28 cellular contexts compared by ENCODE assay signal in genomic region chr4:159722918-159723317, GRCh38.
"Had no signal": no experiment of that assay in that cellular context is flagged by ENCODE, and none has a peak within 500 bp of the region (broad histone marks: within the 10 kb centered on the region; RNA-seq: fewer than 3 reads in every experiment).

No MANE protein-coding gene starts in this region.

- H3K4me1 ChIP-seq: stomach, suprapubic skin, testis, thyroid gland, tibial artery, tibial nerve, transverse colon, upper lobe of left lung, upper lobe of right lung, uterus, vagina had no signal

- H3K27ac ChIP-seq: stomach, suprapubic skin, testis, thoracic aorta, thyroid gland, tibial artery, tibial nerve, transverse colon, upper lobe of left lung, upper lobe of right lung, uterus, vagina had no signal

- DNase-seq: stimulated activated CD4-positive, alpha-beta T cell treated with anti-CD3 and anti-CD28 coated beads, Interleukin-2, amount 100 ng/mL, for 24 hours; stimulated activated CD4-positive, alpha-beta T cell treated with anti-CD3 and anti-CD28 coated beads, Interleukin-2, amount 100 ng/mL, for 48 hours; stimulated activated CD4-positive, alpha-beta T cell treated with anti-CD3 and anti-CD28 coated beads, Interleukin-4, amount 100 ng/mL, for 1 hour; stimulated activated CD4-positive, alpha-beta T cell treated with anti-CD3 and anti-CD28 coated beads, Interleukin-4, amount 100 ng/mL, for 24 hours; stimulated activated CD4-positive, alpha-beta T cell treated with anti-CD3 and anti-CD28 coated beads, Interleukin-4, amount 100 ng/mL, for 4 hours; stimulated activated CD8-positive, alpha-beta memory T cell treated with anti-CD3 and anti-CD28 coated beads, Interleukin-4, amount 100 ng/mL, for 48 hours; stimulated activated naive B cell treated with anti-CD40 and anti-IgM and Interleukin-4, amounts not matched to agents 10 μg/mL and 1 μg/mL and 100 μg/mL, for 72 hours; stimulated activated naive CD4-positive, alpha-beta T cell; stimulated activated naive CD4-positive, alpha-beta T cell treated with Interleukin-2 at 50 U/mL for 16 hours; stimulated activated naive CD8-positive, alpha-beta T cell treated with anti-CD3 and anti-CD28 coated beads, Interleukin-15, Interleukin-2, amounts not matched to agents 100 U/mL and 50 U/mL, for 24 hours; stomach; substantia nigra; testis; thyroid gland; tibial artery; transverse colon; trophoblast cell; upper lobe of right lung; uterus had no signal

- H3K27me3 Mint-ChIP-seq: stimulated activated memory B cell treated with anti-CD40 and anti-IgM and Interleukin-4, amounts not matched to agents 10 μg/mL and 1 μg/mL and 100 μg/mL, for 72 hours; stimulated activated naive B cell treated with anti-CD40 and anti-IgM and Interleukin-4, amounts not matched to agents 10 μg/mL and 1 μg/mL and 100 μg/mL, for 72 hours; stimulated activated naive CD8-positive, alpha-beta T cell treated with anti-CD3 and anti-CD28 coated beads, Interleukin-15, Interleukin-2, amounts not matched to agents 100 ng/mL and 50 ng/mL, for 24 hours had no signal

- H3K4me3 ChIP-seq: stomach, suprapubic skin, testis, thoracic aorta, thyroid gland, tibial artery, tibial nerve, transverse colon, upper lobe of left lung, upper lobe of right lung, uterus, vagina had no signal

- FAIRE-seq: urothelium cell line had no signal

- H3K36me3 ChIP-seq: stomach, suprapubic skin, thoracic aorta, thyroid gland, tibial artery, tibial nerve, transverse colon, upper lobe of left lung, upper lobe of right lung, uterus, vagina had no signal

- H3K27ac Mint-ChIP-seq: stimulated activated effector memory CD8-positive, alpha-beta T cell treated with anti-CD3 and anti-CD28 coated beads, Interleukin-12 subunit alpha, Interleukin-12 subunit beta, amount 100 ng/mL, for 72 hours; stimulated activated memory B cell treated with anti-CD40 and anti-IgM and Interleukin-4, amounts not matched to agents 10 μg/mL and 1 μg/mL and 100 μg/mL, for 72 hours; stimulated activated naive B cell treated with anti-CD40 and anti-IgM and Interleukin-4, amounts not matched to agents 10 μg/mL and 1 μg/mL and 100 μg/mL, for 72 hours; stimulated activated naive CD8-positive, alpha-beta T cell treated with anti-CD3 and anti-CD28 coated beads, Interleukin-15, Interleukin-2, amounts not matched to agents 100 ng/mL and 50 ng/mL, for 24 hours had no signal

- ATAC-seq: stimulated activated memory B cell treated with anti-CD40 and anti-IgM and Interleukin-4, amounts not matched to agents 10 μg/mL and 1 μg/mL and 100 μg/mL, for 72 hours; stimulated activated naive B cell treated with anti-CD40 and anti-IgM and Interleukin-4, amounts not matched to agents 10 μg/mL and 1 μg/mL and 100 μg/mL, for 72 hours had no signal

- H3K9me3 ChIP-seq: stomach, suprapubic skin, testis, thoracic aorta, thyroid gland, tibial artery, transverse colon, upper lobe of left lung, upper lobe of right lung, uterus, vagina had no signal

- H3K4me1 Mint-ChIP-seq: stimulated activated effector memory CD8-positive, alpha-beta T cell treated with anti-CD3 and anti-CD28 coated beads, Interleukin-12 subunit alpha, Interleukin-12 subunit beta, amount 100 ng/mL, for 72 hours; stimulated activated memory B cell treated with anti-CD40 and anti-IgM and Interleukin-4, amounts not matched to agents 10 μg/mL and 1 μg/mL and 100 μg/mL, for 72 hours; stimulated activated naive B cell treated with anti-CD40 and anti-IgM and Interleukin-4, amounts not matched to agents 10 μg/mL and 1 μg/mL and 100 μg/mL, for 72 hours had no signal

- H3K27me3 ChIP-seq: stomach, suprapubic skin, testis, thyroid gland, tibial artery, tibial nerve, transverse colon, upper lobe of left lung, upper lobe of right lung, uterus, vagina had no signal

- H3K36me3 Mint-ChIP-seq: stimulated activated effector memory CD8-positive, alpha-beta T cell treated with anti-CD3 and anti-CD28 coated beads, Interleukin-12 subunit alpha, Interleukin-12 subunit beta, amount 100 ng/mL, for 72 hours; stimulated activated memory B cell treated with anti-CD40 and anti-IgM and Interleukin-4, amounts not matched to agents 10 μg/mL and 1 μg/mL and 100 μg/mL, for 72 hours; stimulated activated naive B cell treated with anti-CD40 and anti-IgM and Interleukin-4, amounts not matched to agents 10 μg/mL and 1 μg/mL and 100 μg/mL, for 72 hours had no signal

- H3K4me3 Mint-ChIP-seq: stimulated activated effector memory CD8-positive, alpha-beta T cell treated with anti-CD3 and anti-CD28 coated beads, Interleukin-12 subunit alpha, Interleukin-12 subunit beta, amount 100 ng/mL, for 72 hours; stimulated activated memory B cell treated with anti-CD40 and anti-IgM and Interleukin-4, amounts not matched to agents 10 μg/mL and 1 μg/mL and 100 μg/mL, for 72 hours; stimulated activated naive B cell treated with anti-CD40 and anti-IgM and Interleukin-4, amounts not matched to agents 10 μg/mL and 1 μg/mL and 100 μg/mL, for 72 hours; stimulated activated naive CD8-positive, alpha-beta T cell treated with anti-CD3 and anti-CD28 coated beads, Interleukin-15, Interleukin-2, amounts not matched to agents 100 ng/mL and 50 ng/mL, for 24 hours had no signal
